Comparison of ENCODE assay signal across 14 cellular contexts in genomic region chr7:127390186-127390816, GRCh38. TPM values are rescaled to one million over a fixed set of nuclear protein-coding genes. Genes with fewer than 3 reads are reported as not detected.
DNase-seq lines count a peak whose midpoint lies in the region; ATAC-seq and TF ChIP-seq lines count a peak whose summit lies in the region.
"Had no signal": no experiment of that assay in that cellular context is flagged by ENCODE, and none has a peak within 500 bp of the region (broad histone marks: within the 10 kb centered on the region; RNA-seq: fewer than 3 reads in every experiment).

No MANE protein-coding gene starts in this region.

- peak overlapping the region; percentile 98 for H3K4me2 ChIP-seq in OCI-LY7 (ENCODE audit: low read length)
- H3K4me2 ChIP-seq in smooth muscle cell, result peak overlapping the region; percentile 98

- no peak for DNase-seq in activated naive CD4-positive, alpha-beta T cell treated with anti-CD3 and anti-CD28 coated beads, Interleukin-2, amount 10 ng/mL, durations not matched to agents 7 days and 5 days
- no peak for DNase-seq in activated naive CD4-positive, alpha-beta T cell treated with Interleukin-2 at 50 U/mL for 16 hours
- DNase-seq in OCI-LY7 (ENCODE audit: low spot score) (no peak), coronary artery (ENCODE audit: low spot score) (no peak), smooth muscle cell (lab: John Stamatoyannopoulos, UW; ENCODE audit: unreplicated experiment) (no peak), globus pallidus (ENCODE audit: low spot score) (no peak), uterus (no peak)
- DNase-seq: body of pancreas; NCI-H226; pancreas; stimulated activated CD4-positive, alpha-beta T cell treated with anti-CD3 and anti-CD28 coated beads, Interleukin-4, amount 100 ng/mL, for 4 hours had no signal

- no peaks in the 10 kb centered on the region for H3F3A ChIP-seq in smooth muscle cell (ENCODE audit: low read depth)

- intact Hi-C loops in OCI-LY7 (cut with micrococcal nuclease; ENCODE audit: unreplicated experiment) (loop anchor here (5.0 to 10.0 kb wide), 2 partner anchors 197 to 714 kb away; partner anchors contain the start of genes ARF5 and GCC1), uterus (cut with DNase I; ENCODE audit: low total_unique reads) (no loop called here)

- peaks cover 66% of the 10 kb centered on the region for H3K79me2 ChIP-seq in OCI-LY7 (ENCODE audit: insufficient read depth, low read depth, low read length)
- peaks cover 69% of the 10 kb centered on the region for H3K79me2 ChIP-seq in smooth muscle cell (ENCODE audit: low read depth)

- H3K4me1 ChIP-seq in OCI-LY7 (ENCODE audit: insufficient read depth, low read length, poor library complexity, severe bottlenecking) (peaks cover 40% of the 10 kb centered on the region), smooth muscle cell (ENCODE audit: low read depth) (peaks cover 16% of the 10 kb centered on the region), uterus (peaks cover 0 to 7% of the 10 kb centered on the region in 2 donors)

- CTCF ChIA-PET in activated naive CD4-positive, alpha-beta T cell treated with anti-CD3 and anti-CD28 coated beads, Interleukin-2, amount 10 ng/mL, durations not matched to agents 7 days and 5 days (lab: Charles Lee), result no interaction called here
- CTCF ChIA-PET in OCI-LY7 (lab: Charles Lee; ENCODE audit: unreplicated experiment), result no interaction called here

- H2AFZ ChIP-seq in OCI-LY7 (ENCODE audit: low read length), result no peak overlapping the region
- H2AFZ ChIP-seq in smooth muscle cell (ENCODE audit: low read depth), result no peak overlapping the region

- H3K9me2 ChIP-seq in OCI-LY7 (ENCODE audit: insufficient read depth, low read length), result no peaks in the 10 kb centered on the region

- 99% methylated on average over 2 of the region's 2 CpGs for WGBS in smooth muscle cell (ENCODE audit: low lambda C conversion rate)

- H4K20me1 ChIP-seq in OCI-LY7 (ENCODE audit: insufficient read depth, low read length) (peaks cover 34% of the 10 kb centered on the region), smooth muscle cell (ENCODE audit: low read depth) (peaks cover 56% of the 10 kb centered on the region)

- no peak for TF ChIP-seq POLR2A in uterus (IDR thresholded peaks at IDR 0.05)

- POLR2A ChIA-PET in OCI-LY7 (lab: Charles Lee), result interaction anchor here (0.6 to 3.7 kb wide), 3 partner anchors 11 to 23 kb away, joined by 3 to 17 read pairs (median 4); no protein-coding TSS in a partner anchor

- ATAC-seq in GM19467 (IDR thresholded peaks at IDR 0.05; ENCODE audit: unreplicated experiment), result no peak
- ATAC-seq: body of pancreas, pancreas had no signal

- H3K27me3 ChIP-seq in smooth muscle cell (ENCODE audit: low read depth) (no peaks in the 10 kb centered on the region), uterus (no peaks in the 10 kb centered on the region)
- H3K27me3 ChIP-seq: body of pancreas, pancreas had no signal

- no TSS peak for BruUV-seq in OCI-LY7 (replicated peaks; lab: Mats Ljungman, UMichigan)

- no peak overlapping the region for H3K27ac Mint-ChIP-seq in activated naive CD4-positive, alpha-beta T cell treated with anti-CD3 and anti-CD28 coated beads, Interleukin-2, amount 10 ng/mL, durations not matched to agents 7 days and 5 days

- H3K4me1 Mint-ChIP-seq in activated naive CD4-positive, alpha-beta T cell treated with anti-CD3 and anti-CD28 coated beads, Interleukin-2, amount 10 ng/mL, durations not matched to agents 7 days and 5 days, result peaks cover 59% of the 10 kb centered on the region

- H3K4me3 Mint-ChIP-seq in activated naive CD4-positive, alpha-beta T cell treated with anti-CD3 and anti-CD28 coated beads, Interleukin-2, amount 10 ng/mL, durations not matched to agents 7 days and 5 days, result peak overlapping the region; percentile 90

- peaks cover 20% of the 10 kb centered on the region for H3K27me3 Mint-ChIP-seq in activated naive CD4-positive, alpha-beta T cell treated with anti-CD3 and anti-CD28 coated beads, Interleukin-2, amount 10 ng/mL, durations not matched to agents 7 days and 5 days

- TF ChIP-seq CTCF in OCI-LY7 (conservative IDR thresholded peaks at IDR 0.05; ENCODE audit: low read length) (no peak), coronary artery (IDR thresholded peaks at IDR 0.05) (no peak), smooth muscle cell (IDR thresholded peaks at IDR 0.05; ENCODE audit: borderline replicate concordance, insufficient read depth, poor library complexity, severe bottlenecking) (no peak), uterus (IDR thresholded peaks at IDR 0.05) (no peak)

- peaks cover 42% of the 10 kb centered on the region for H3K36me3 Mint-ChIP-seq in activated naive CD4-positive, alpha-beta T cell treated with anti-CD3 and anti-CD28 coated beads, Interleukin-2, amount 10 ng/mL, durations not matched to agents 7 days and 5 days

- H3K27ac ChIP-seq in OCI-LY7 (ENCODE audit: low read depth, low read length, poor library complexity, severe bottlenecking) (no peak overlapping the region), coronary artery (no peak overlapping the region), smooth muscle cell (ENCODE audit: low read depth) (no peak overlapping the region), uterus (no peak overlapping the region)
- H3K27ac ChIP-seq: body of pancreas, pancreas, SJSA1, thoracic aorta had no signal

- H3K36me3 ChIP-seq in OCI-LY7 (ENCODE audit: insufficient read depth, low read length), result peaks cover 58% of the 10 kb centered on the region
- H3K36me3 ChIP-seq in smooth muscle cell (ENCODE audit: low read depth), result peaks cover 13% of the 10 kb centered on the region
- H3K36me3 ChIP-seq in uterus, result no peaks in the 10 kb centered on the region
- H3K36me3 ChIP-seq: pancreas had no signal

- H3K4me3 ChIP-seq in OCI-LY7 (ENCODE audit: low read depth, low read length, poor library complexity, severe bottlenecking), result peak overlapping the region; percentile 99
- H3K4me3 ChIP-seq in coronary artery, result peak overlapping the region; percentile 19
- H3K4me3 ChIP-seq in smooth muscle cell, result peak overlapping the region; percentile 12
- H3K4me3 ChIP-seq in uterus, result no peak overlapping the region

- H3K9ac ChIP-seq in smooth muscle cell (ENCODE audit: low read depth), result no peak overlapping the region

- H3K9me3 Mint-ChIP-seq in activated naive CD4-positive, alpha-beta T cell treated with anti-CD3 and anti-CD28 coated beads, Interleukin-2, amount 10 ng/mL, durations not matched to agents 7 days and 5 days, result no peaks in the 10 kb centered on the region

- H3K9me3 ChIP-seq in OCI-LY7 (ENCODE audit: low read length), result no peaks in the 10 kb centered on the region
- no peaks in the 10 kb centered on the region for H3K9me3 ChIP-seq in smooth muscle cell (replicated peaks; ENCODE audit: low read depth)
- no peaks in the 10 kb centered on the region for H3K9me3 ChIP-seq in uterus
- H3K9me3 ChIP-seq: body of pancreas, pancreas, thoracic aorta had no signal

RNA-seq across cellular contexts. Expression of gene ZNF800, which starts 2.2 kb away (rescaled TPM):
- total RNA-seq in OCI-LY7 (2014; rRNA removed; shearing (Covaris generic)), result 23.8 and 23.9 TPM in 2 replicates
- total RNA-seq in OCI-LY7 (2022), result 42.2 and 44.0 TPM in 2 replicates
- total RNA-seq in smooth muscle cell, result 23.5 and 31.4 TPM in 2 replicates
- 12.8 and 13.7 TPM in 2 replicates for polyA plus RNA-seq in smooth muscle cell
- 10 to 100 TPM; 19.7 to 49.1 (median 40.1) TPM for total RNA-seq in uterus

Comparison
In these comparisons a context has a peak if more than half of its experiments do, and no peak if none do; other contexts are left out.
1. H3K4me3 ChIP-seq: peak in OCI-LY7 (single experiment), coronary artery (single experiment) and smooth muscle cell (single experiment); none in uterus (0 of 2).